Comparison of ENCODE assay signal across 1 cellular context in genomic region chr20:62065669-62066338, GRCh38.
A peak's percentile ranks its signal among the peaks of the same experiment; 100 is the strongest.
TF ChIP-seq lines count a peak whose summit lies in the region.

Gene TAF4, minus strand, starts transcription at chr20:62065881. Its CDS starts 71 bp downstream, at chr20:62065810.

TF ChIP-seq in HepG2, 621 proteins besides CTCF, POLR2A, EP300 and RAD21 (continued from another document and continues in another):
- TF ChIP-seq ELF3 (CRISPR knock-in tag; IDR thresholded peaks at IDR 0.05), result peak; percentile 6; the same call in 1 of the 2 replicates
- TF ChIP-seq ZNF615 (CRISPR knock-in tag; IDR thresholded peaks at IDR 0.05; ENCODE audit: borderline replicate concordance), result no peak
- 0 out of 2 replicates have a peak, but pooled peaks have one; percentile 26 for TF ChIP-seq TFE3 (CRISPR knock-in tag; IDR thresholded peaks at IDR 0.05)
- TF ChIP-seq ZNF687 (CRISPR knock-in tag; IDR thresholded peaks at IDR 0.05), result 0 out of 2 replicates have a peak, but pooled peaks have one; percentile 8
- no peak for TF ChIP-seq ZNF780A (CRISPR knock-in tag; IDR thresholded peaks at IDR 0.05)
- peak; percentile 28; the same call in 1 of the 2 replicates for TF ChIP-seq ARID5B (CRISPR knock-in tag; IDR thresholded peaks at IDR 0.05)
- 0 out of 2 replicates have a peak, but pooled peaks have one; percentile 35 for TF ChIP-seq KLF11 (CRISPR knock-in tag; IDR thresholded peaks at IDR 0.05)
- no peak for TF ChIP-seq ATF3 (CRISPR knock-in tag; IDR thresholded peaks at IDR 0.05)
- no peak for TF ChIP-seq MBD4 (IDR thresholded peaks at IDR 0.05; ENCODE audit: borderline replicate concordance, low read length)
- peak; percentile 92 for TF ChIP-seq TMF1 (CRISPR knock-in tag; IDR thresholded peaks at IDR 0.05; ENCODE audit: low read depth)
- TF ChIP-seq NFIB (CRISPR knock-in tag; IDR thresholded peaks at IDR 0.05; ENCODE audit: borderline replicate concordance), result no peak
- no peak for TF ChIP-seq NR2F1 (CRISPR knock-in tag; IDR thresholded peaks at IDR 0.05)
- peak; percentile 54 for TF ChIP-seq ASH2L (IDR thresholded peaks at IDR 0.05; ENCODE audit: insufficient read length, low read depth, low read length)
- peak; percentile 38 for TF ChIP-seq PATZ1 (CRISPR knock-in tag; IDR thresholded peaks at IDR 0.05)
- peak; percentile 64; the same call in 1 of the 2 replicates for TF ChIP-seq ZBTB25 (CRISPR knock-in tag; IDR thresholded peaks at IDR 0.05)
- TF ChIP-seq ZNF563 (CRISPR knock-in tag; IDR thresholded peaks at IDR 0.05), result peak; percentile 58
- TF ChIP-seq ZNF788 (CRISPR knock-in tag; IDR thresholded peaks at IDR 0.05; ENCODE audit: borderline replicate concordance), result peak; percentile 57; the same call in 1 of the 2 replicates
- TF ChIP-seq GATAD2A (CRISPR knock-in tag; IDR thresholded peaks at IDR 0.05), result no peak
- peak; percentile 48; the same call in 1 of the 2 replicates for TF ChIP-seq ERF (CRISPR knock-in tag; IDR thresholded peaks at IDR 0.05)
- TF ChIP-seq RFXAP (CRISPR knock-in tag; IDR thresholded peaks at IDR 0.05; ENCODE audit: borderline replicate concordance), result peak; percentile 47; the same call in 1 of the 2 replicates
- no peak for TF ChIP-seq KAT8 (CRISPR knock-in tag; IDR thresholded peaks at IDR 0.05)
- no peak for TF ChIP-seq ZNF414 (CRISPR knock-in tag; IDR thresholded peaks at IDR 0.05)
- TF ChIP-seq ARID3A (IDR thresholded peaks at IDR 0.05; ENCODE audit: low read depth, low read length), result 0 out of 2 replicates have a peak, but pooled peaks have one; percentile 17
- no peak for TF ChIP-seq SP1 (IDR thresholded peaks at IDR 0.05)
- TF ChIP-seq SP1 (CRISPR knock-in tag; IDR thresholded peaks at IDR 0.05), result no peak
- TF ChIP-seq ARNT2 (CRISPR knock-in tag; IDR thresholded peaks at IDR 0.05; ENCODE audit: low read depth), result peak; percentile 92
- peak; percentile 20; the same call in 1 of the 2 replicates for TF ChIP-seq IRF9 (CRISPR knock-in tag; IDR thresholded peaks at IDR 0.05; ENCODE audit: borderline replicate concordance)
- TF ChIP-seq ZNF777 (CRISPR knock-in tag; IDR thresholded peaks at IDR 0.05), result peak; percentile 43; the same call in 1 of the 2 replicates
- no peak for TF ChIP-seq PHB2 (IDR thresholded peaks at IDR 0.05; ENCODE audit: partially characterized antibody)
- 0 out of 2 replicates have a peak, but pooled peaks have one; percentile 58 for TF ChIP-seq NFAT5 (CRISPR knock-in tag; IDR thresholded peaks at IDR 0.05)
- TF ChIP-seq HOXA5 (CRISPR knock-in tag; IDR thresholded peaks at IDR 0.05), result 0 out of 2 replicates have a peak, but pooled peaks have one; percentile 17
- TF ChIP-seq DR1 (CRISPR knock-in tag; IDR thresholded peaks at IDR 0.05), result peak; percentile 78; the same call in 1 of the 2 replicates
- TF ChIP-seq ZEB1 (IDR thresholded peaks at IDR 0.05; ENCODE audit: insufficient replicate concordance, low read depth), result no peak
- no peak for TF ChIP-seq ZNF570 (CRISPR knock-in tag; IDR thresholded peaks at IDR 0.05; ENCODE audit: borderline replicate concordance)
